1 cellular context compared by ENCODE assay signal in genomic region chr22:39094717-39095389, GRCh38.
TF ChIP-seq lines count a peak whose summit lies in the region.

No MANE protein-coding gene starts in this region.

TF ChIP-seq in H1, 55 proteins besides CTCF, POLR2A, EP300 and RAD21:
- TF ChIP-seq MAX (IDR thresholded peaks at IDR 0.05) (no peak), BACH1 (IDR thresholded peaks at IDR 0.05; ENCODE audit: low read length) (no peak), GTF2F1 (IDR thresholded peaks at IDR 0.05; ENCODE audit: borderline replicate concordance, low read depth, low read length) (no peak), ATF2 (IDR thresholded peaks at IDR 0.05; ENCODE audit: low read length) (no peak), NANOG (IDR thresholded peaks at IDR 0.05; ENCODE audit: insufficient read depth, low read depth, low read length, poor library complexity, severe bottlenecking) (no peak), BCL11A (IDR thresholded peaks at IDR 0.05; ENCODE audit: low read depth in 2 of 2, low read length in 2 of 2) (no peak), SP2 (IDR thresholded peaks at IDR 0.05; ENCODE audit: low read length) (no peak), RXRA (IDR thresholded peaks at IDR 0.05; ENCODE audit: insufficient read depth, low read depth, low read length) (no peak), SAP30 (IDR thresholded peaks at IDR 0.05; ENCODE audit: insufficient read depth, insufficient replicate concordance, low read length) (no peak)
TF ChIP-seq in H1: peak in this region for 0.
